Comparison of ENCODE assay signal across 12 cellular contexts in genomic region chr6:112150363-112150762, GRCh38.
DNase-seq lines count a peak whose midpoint lies in the region; ATAC-seq and TF ChIP-seq lines count a peak whose summit lies in the region.
"Had no signal": no experiment of that assay in that cellular context is flagged by ENCODE, and none has a peak within 500 bp of the region (broad histone marks: within the 10 kb centered on the region; RNA-seq: fewer than 3 reads in every experiment).

No MANE protein-coding gene starts in this region.

- no peak for TF ChIP-seq POLR2A in transverse colon (IDR thresholded peaks at IDR 0.05)

- TF ChIP-seq CTCF in right atrium auricular region (IDR thresholded peaks at IDR 0.05): no peak
- no peak for TF ChIP-seq CTCF in transverse colon (IDR thresholded peaks at IDR 0.05)
- TF ChIP-seq CTCF in chondrocyte (IDR thresholded peaks at IDR 0.05): no peak

- H3K4me3 ChIP-seq in adipocyte (ENCODE audit: low read length) (no peak overlapping the region), right atrium auricular region (no peak overlapping the region), transverse colon (no peak overlapping the region)
- H3K4me3 ChIP-seq: MG63 had no signal

- no peak for ATAC-seq in HG02610 (IDR thresholded peaks at IDR 0.05; ENCODE audit: unreplicated experiment)
- ATAC-seq: stimulated activated memory B cell treated with anti-CD40 and anti-IgM and Interleukin-4, amounts not matched to agents 10 μg/mL and 1 μg/mL and 100 μg/mL, for 72 hours had no signal

- H3K9ac ChIP-seq in adipocyte (ENCODE audit: low read length): peak overlapping the region; percentile 11

- H3K27me3 ChIP-seq in adipocyte (replicated peaks; ENCODE audit: control insufficient read depth, insufficient read depth, low read length) (no peaks in the 10 kb centered on the region), right atrium auricular region (no peaks in the 10 kb centered on the region), transverse colon (no peaks in the 10 kb centered on the region)
- H3K27me3 ChIP-seq: MG63 had no signal

- in situ Hi-C loops in transverse colon (cut with MboI; ENCODE audit: low pct_ligation_motif_present in 1 of 4, low pct_unique_long_range_greater_than_20kb in 1 of 4, low sequenced_read_pairs in 3 of 4): loop anchor here in 2 of 4 donors (10.0 to 25.0 kb wide), 2 partner anchors 413 to 446 kb away; no protein-coding TSS in a partner anchor

- H3K9me3 ChIP-seq in adipocyte (ENCODE audit: control insufficient read depth, low read length) (no peaks in the 10 kb centered on the region), right atrium auricular region (no peaks in the 10 kb centered on the region), transverse colon (no peaks in the 10 kb centered on the region)
- H3K9me3 ChIP-seq: MG63 had no signal

- H3K27ac Mint-ChIP-seq in chondrocyte (ENCODE audit: unreplicated experiment): no peak overlapping the region
- H3K27ac Mint-ChIP-seq: stimulated activated memory B cell treated with anti-CD40 and anti-IgM and Interleukin-4, amounts not matched to agents 10 μg/mL and 1 μg/mL and 100 μg/mL, for 72 hours had no signal

- 51 to 53% methylated on average over 3 to 5 of the region's 5 CpGs for WGBS in transverse colon (ENCODE audit: low coverage in 1 of 2), 2 donors

- peaks cover 96% of the 10 kb centered on the region for H3K36me3 ChIP-seq in adipocyte (ENCODE audit: control insufficient read depth, insufficient read depth, low read length, severe bottlenecking)
- H3K36me3 ChIP-seq in right atrium auricular region: peaks cover 18% of the 10 kb centered on the region
- peaks cover 0 to 6% (median 0%) of the 10 kb centered on the region in 4 donors for H3K36me3 ChIP-seq in transverse colon

- no peaks in the 10 kb centered on the region for H3K27me3 Mint-ChIP-seq in chondrocyte (ENCODE audit: low read depth)

- intact Hi-C loops in transverse colon (cut with DNase I; ENCODE audit: low total_unique reads): no loop called here

- peak; percentile 16 for DNase-seq in NCI-H345 (lab: John Stamatoyannopoulos, UW)
- DNase-seq in NCI-H345 treated with DMSO at 0.1 percent for 48 hours (lab: John Stamatoyannopoulos, UW; ENCODE audit: unreplicated experiment): no peak
- DNase-seq in adipocyte (ENCODE audit: low read depth): peak; percentile 57
- no peak for DNase-seq in right atrium auricular region (ENCODE audit: low spot score)
- DNase-seq in transverse colon: no peak
- DNase-seq in NCI-H1092 treated with DMSO at 0.1 percent for 48 hours (lab: John Stamatoyannopoulos, UW): no peak
- DNase-seq in chondrocyte (ENCODE audit: low spot score): no peak
- DNase-seq: caudate nucleus, MG63, T-helper 9 cell had no signal

- H3K4me1 ChIP-seq in adipocyte (ENCODE audit: control insufficient read depth, insufficient read depth, low read length): peaks cover 32% of the 10 kb centered on the region
- H3K4me1 ChIP-seq in right atrium auricular region: peaks cover 0 to 12% of the 10 kb centered on the region in 2 donors
- peaks cover 0 to 16% (median 0%) of the 10 kb centered on the region in 4 donors for H3K4me1 ChIP-seq in transverse colon

- H3K27ac ChIP-seq in right atrium auricular region (peak overlapping the region; percentile 20 to 40), transverse colon (peak overlapping the region; percentile 63 to 78 (median 70))

- peaks cover 11% of the 10 kb centered on the region for H3K36me3 Mint-ChIP-seq in chondrocyte (ENCODE audit: low read depth)
- H3K36me3 Mint-ChIP-seq: stimulated activated memory B cell treated with anti-CD40 and anti-IgM and Interleukin-4, amounts not matched to agents 10 μg/mL and 1 μg/mL and 100 μg/mL, for 72 hours had no signal

- no peaks in the 10 kb centered on the region for H3K9me3 Mint-ChIP-seq in chondrocyte (ENCODE audit: low read depth)
- H3K9me3 Mint-ChIP-seq: stimulated activated memory B cell treated with anti-CD40 and anti-IgM and Interleukin-4, amounts not matched to agents 10 μg/mL and 1 μg/mL and 100 μg/mL, for 72 hours had no signal

- TF ChIP-seq EP300 in transverse colon (IDR thresholded peaks at IDR 0.05; ENCODE audit: low read depth): no peak

- H3K4me1 Mint-ChIP-seq in chondrocyte (ENCODE audit: low read depth): peaks cover 9% of the 10 kb centered on the region

- H3K4me3 Mint-ChIP-seq in chondrocyte (ENCODE audit: unreplicated experiment): no peak overlapping the region
- H3K4me3 Mint-ChIP-seq: stimulated activated memory B cell treated with anti-CD40 and anti-IgM and Interleukin-4, amounts not matched to agents 10 μg/mL and 1 μg/mL and 100 μg/mL, for 72 hours had no signal

Comparison
In these comparisons a context has a peak if more than half of its experiments do, and no peak if none do; other contexts are left out.
1. DNase-seq: peak in NCI-H345 (single experiment) and adipocyte (single experiment); none in NCI-H345 treated with DMSO at 0.1 percent for 48 hours (single experiment), right atrium auricular region (single experiment), transverse colon (single experiment), NCI-H1092 treated with DMSO at 0.1 percent for 48 hours (single experiment) and chondrocyte (single experiment).